ENCODE assay signal across 21 cellular contexts in genomic region chr6:6748001-6748400, GRCh38.
"Had no signal": no experiment of that assay in that cellular context is flagged by ENCODE, and none has a peak within 500 bp of the region (broad histone marks: within the 10 kb centered on the region; RNA-seq: fewer than 3 reads in every experiment).

No MANE protein-coding gene starts in this region.

- DNase-seq: activated B cell treated with CpG ODN at 0.5 μM for 24 hours; activated CD4-positive, alpha-beta T cell treated with anti-CD3 and anti-CD28 coated beads, Interleukin-2, amount 10 ng/mL, durations not matched to agents 24 days and 14 days; activated CD8-positive, alpha-beta memory T cell treated with anti-CD3 and anti-CD28 coated beads, Interleukin-2, amount 50 U/mL, for 4 hours; activated CD8-positive, alpha-beta T cell treated with anti-CD3 and anti-CD28 coated beads, Interleukin-2, amount 10 ng/mL, durations not matched to agents 7 days and 5 days; activated gamma-delta T cell; activated T-cell treated with anti-CD3 and anti-CD28 coated beads, Interleukin-2, amount 50 U/mL, for 48 hours; amniotic stem cell; cortex of kidney; effector CD8-positive, alpha-beta T cell; esophagus squamous epithelium; foreskin fibroblast; glutamatergic neuron; kidney glomerular epithelial cell; small intestine; stimulated activated CD4-positive, alpha-beta T cell treated with anti-CD3 and anti-CD28 coated beads, Interleukin-4, amount 100 ng/mL, for 24 hours; stimulated activated naive CD4-positive, alpha-beta T cell treated with Interleukin-2 at 50 U/mL for 16 hours had no signal

- H3K9me3 Mint-ChIP-seq: activated B cell treated with CpG ODN at 0.5 μM for 24 hours; activated CD4-positive, alpha-beta T cell treated with anti-CD3 and anti-CD28 coated beads, Interleukin-2, amount 10 ng/mL, durations not matched to agents 24 days and 14 days; activated naive CD4-positive, alpha-beta T cell treated with anti-CD3 and anti-CD28 coated beads, Interleukin-2, amount 50 U/mL, for 72 hours; T-helper 1 cell treated with Interleukin-12 subunit alpha and Interleukin-12 subunit beta and Interleukin-4 antibody, amounts not matched to agents 30 μg/mL and 1 μg/mL, for 36 hours had no signal

- ATAC-seq: activated CD8-positive, alpha-beta T cell treated with anti-CD3 and anti-CD28 coated beads, Interleukin-2, amount 10 ng/mL, durations not matched to agents 7 days and 5 days; activated naive CD4-positive, alpha-beta T cell treated with anti-CD3 and anti-CD28 coated beads, Interleukin-2, amount 50 U/mL, for 72 hours had no signal

- H3K36me3 Mint-ChIP-seq: activated naive CD4-positive, alpha-beta T cell treated with anti-CD3 and anti-CD28 coated beads, Interleukin-2, amount 50 U/mL, for 72 hours; type B pancreatic cell had no signal

- H3K36me3 ChIP-seq: esophagus squamous epithelium, pancreas had no signal

- H3K4me3 Mint-ChIP-seq: activated B cell treated with CpG ODN at 0.5 μM for 24 hours; activated CD4-positive, alpha-beta T cell treated with anti-CD3 and anti-CD28 coated beads, Interleukin-2, amount 10 ng/mL, durations not matched to agents 24 days and 14 days; activated CD8-positive, alpha-beta T cell treated with anti-CD3 and anti-CD28 coated beads, Interleukin-2, amount 10 ng/mL, durations not matched to agents 7 days and 5 days; T-helper 1 cell treated with Interleukin-12 subunit alpha and Interleukin-12 subunit beta and Interleukin-4 antibody, amounts not matched to agents 30 μg/mL and 1 μg/mL, for 36 hours; type B pancreatic cell had no signal

- H3K27ac Mint-ChIP-seq: activated B cell treated with CpG ODN at 0.5 μM for 24 hours; activated CD4-positive, alpha-beta T cell treated with anti-CD3 and anti-CD28 coated beads, Interleukin-2, amount 10 ng/mL, durations not matched to agents 24 days and 14 days; activated CD8-positive, alpha-beta T cell treated with anti-CD3 and anti-CD28 coated beads, Interleukin-2, amount 10 ng/mL, durations not matched to agents 7 days and 5 days; activated naive CD4-positive, alpha-beta T cell treated with anti-CD3 and anti-CD28 coated beads, Interleukin-2, amount 50 U/mL, for 72 hours; T-helper 1 cell treated with Interleukin-12 subunit alpha and Interleukin-12 subunit beta and Interleukin-4 antibody, amounts not matched to agents 30 μg/mL and 1 μg/mL, for 36 hours; type B pancreatic cell had no signal

- H3K9me3 ChIP-seq: esophagus squamous epithelium, pancreas had no signal

- H3K4me3 ChIP-seq: esophagus squamous epithelium, lung, pancreas had no signal

- H3K27me3 Mint-ChIP-seq: activated B cell treated with CpG ODN at 0.5 μM for 24 hours, type B pancreatic cell had no signal

- H3K4me1 Mint-ChIP-seq: activated B cell treated with CpG ODN at 0.5 μM for 24 hours had no signal

- H3K27me3 ChIP-seq: esophagus squamous epithelium, pancreas had no signal
